In the genomic region with DNA sequence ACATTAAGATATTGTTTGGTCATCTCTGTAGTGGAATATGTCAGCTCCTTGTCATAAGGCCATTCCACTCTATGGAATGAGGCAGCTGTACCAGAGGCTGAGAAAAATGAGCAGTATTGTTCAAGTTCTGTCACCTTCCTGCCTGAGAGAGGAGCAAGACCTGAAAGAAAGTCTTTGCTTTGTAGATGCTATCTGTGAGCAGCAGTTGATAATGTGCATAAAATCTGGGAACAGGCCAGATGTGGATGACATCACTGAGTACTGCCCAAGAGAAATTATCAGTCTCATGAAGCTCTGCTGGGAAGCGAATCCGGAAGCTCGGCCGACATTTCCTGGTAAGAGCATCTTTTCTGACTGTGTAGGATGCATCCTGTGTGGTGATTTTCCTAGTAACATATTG, we compare ENCODE assay signal across 27 cellular contexts.
"Had no signal": no experiment of that assay in that cellular context is flagged by ENCODE, and none has a peak within 500 bp of the region (broad histone marks: within the 10 kb centered on the region; RNA-seq: fewer than 3 reads in every experiment).

No MANE protein-coding gene starts in this region.

- H3K4me3 ChIP-seq: esophagus squamous epithelium, left ventricle myocardium inferior, lung, sigmoid colon, transverse colon had no signal

- ATAC-seq: activated CD4-positive, CD25-positive, alpha-beta regulatory T cell treated with anti-CD3 and anti-CD28 coated beads, Interleukin-2, amount 50 U/mL, for 24 hours; foreskin keratinocyte had no signal

- H3K9me3 Mint-ChIP-seq: activated naive CD4-positive, alpha-beta T cell treated with anti-CD3 and anti-CD28 coated beads, Interleukin-2, amount 10 ng/mL, durations not matched to agents 7 days and 5 days; activated naive CD8-positive, alpha-beta T cell treated with anti-CD3 and anti-CD28 coated beads, Interleukin-2, amount 10 ng/mL, durations not matched to agents 7 days and 5 days; dendritic cell treated with granulocyte-macrophage colony-stimulating factor and Interleukin-4, amounts not matched to agents 40 ng/mL and 50 ng/mL, for 4 days; T-helper 1 cell treated with Interleukin-12 subunit alpha and Interleukin-12 subunit beta and Interleukin-4 antibody, amounts not matched to agents 30 μg/mL and 1 μg/mL, for 36 hours had no signal

- H3K4me3 Mint-ChIP-seq: activated naive CD4-positive, alpha-beta T cell treated with anti-CD3 and anti-CD28 coated beads, Interleukin-2, amount 10 ng/mL, durations not matched to agents 7 days and 5 days; activated naive CD8-positive, alpha-beta T cell treated with anti-CD3 and anti-CD28 coated beads, Interleukin-2, amount 10 ng/mL, durations not matched to agents 7 days and 5 days; dendritic cell treated with granulocyte-macrophage colony-stimulating factor and Interleukin-4, amounts not matched to agents 40 ng/mL and 50 ng/mL, for 4 days; nephron; T-helper 1 cell treated with Interleukin-12 subunit alpha and Interleukin-12 subunit beta and Interleukin-4 antibody, amounts not matched to agents 30 μg/mL and 1 μg/mL, for 36 hours had no signal

- H3K27me3 Mint-ChIP-seq: activated naive CD4-positive, alpha-beta T cell treated with anti-CD3 and anti-CD28 coated beads, Interleukin-2, amount 10 ng/mL, durations not matched to agents 7 days and 5 days; activated naive CD8-positive, alpha-beta T cell treated with anti-CD3 and anti-CD28 coated beads, Interleukin-2, amount 10 ng/mL, durations not matched to agents 7 days and 5 days; dendritic cell treated with granulocyte-macrophage colony-stimulating factor and Interleukin-4, amounts not matched to agents 40 ng/mL and 50 ng/mL, for 4 days; progenitor cell of endocrine pancreas had no signal

- DNase-seq: activated CD4-positive, alpha-beta T cell treated with anti-CD3 and anti-CD28 coated beads for 48 hours; activated CD4-positive, alpha-beta T cell treated with anti-CD3 and anti-CD28 coated beads, Interleukin-2, amount 50 U/mL, for 48 hours; activated CD8-positive, alpha-beta memory T cell treated with anti-CD3 and anti-CD28 coated beads for 24 hours; activated gamma-delta T cell; activated naive CD4-positive, alpha-beta T cell treated with anti-CD3 and anti-CD28 coated beads, Interleukin-2, amount 10 ng/mL, durations not matched to agents 7 days and 5 days; activated naive CD8-positive, alpha-beta T cell treated with anti-CD3 and anti-CD28 coated beads, Interleukin-2, amount 10 ng/mL, durations not matched to agents 7 days and 5 days; central memory CD4-positive, alpha-beta T cell; effector CD4-positive, alpha-beta T cell; esophagus squamous epithelium; foreskin keratinocyte; islet precursor cell; left ventricle myocardium inferior; retina; sigmoid colon; small intestine; stimulated activated CD4-positive, alpha-beta T cell treated with anti-CD3 and anti-CD28 coated beads, Interleukin-4, amount 100 ng/mL, for 24 hours; stimulated activated naive CD4-positive, alpha-beta T cell; SW 1271; T1000; transverse colon; WERI-Rb-1 had no signal

- H3K9me3 ChIP-seq: esophagus squamous epithelium, left ventricle myocardium inferior, sigmoid colon, transverse colon had no signal

- H3K27ac Mint-ChIP-seq: activated naive CD4-positive, alpha-beta T cell treated with anti-CD3 and anti-CD28 coated beads, Interleukin-2, amount 10 ng/mL, durations not matched to agents 7 days and 5 days; dendritic cell treated with granulocyte-macrophage colony-stimulating factor and Interleukin-4, amounts not matched to agents 40 ng/mL and 50 ng/mL, for 4 days; nephron; T-helper 1 cell treated with Interleukin-12 subunit alpha and Interleukin-12 subunit beta and Interleukin-4 antibody, amounts not matched to agents 30 μg/mL and 1 μg/mL, for 36 hours had no signal

- H3K27me3 ChIP-seq: esophagus squamous epithelium, foreskin keratinocyte, sigmoid colon, transverse colon had no signal
